ENCODE assay signal across 8 cellular contexts in the genomic region with DNA sequence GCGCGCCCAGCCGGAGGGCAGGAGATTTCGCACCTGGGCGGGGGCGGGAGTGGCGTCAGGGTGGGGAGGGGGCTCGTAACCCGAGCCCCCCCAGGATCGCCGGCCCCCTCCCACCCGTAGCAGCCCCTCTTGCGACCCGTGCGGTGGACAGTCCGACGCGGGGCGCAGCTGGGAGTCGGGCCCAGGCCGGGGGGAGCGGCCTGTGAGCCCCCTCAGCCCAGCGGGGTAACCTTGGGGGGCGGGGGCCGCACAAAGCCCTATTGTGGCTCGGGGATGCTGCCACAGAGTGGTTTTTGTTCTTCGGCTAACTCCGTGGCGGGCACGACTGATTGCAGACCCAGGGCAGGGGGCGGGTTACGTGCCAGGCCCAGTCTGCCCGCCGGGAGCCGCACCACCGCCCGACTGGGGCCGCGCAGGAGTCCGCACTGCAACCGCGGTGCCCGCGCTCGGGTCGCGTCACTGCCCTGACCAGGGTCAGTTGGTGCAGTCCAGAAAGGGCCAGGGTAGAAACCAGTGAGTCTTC. TPM values are rescaled to one million over a fixed set of nuclear protein-coding genes. Genes with fewer than 3 reads are reported as not detected.
DNase-seq lines count a peak whose midpoint lies in the region; ATAC-seq and TF ChIP-seq lines count a peak whose summit lies in the region.

No MANE protein-coding gene starts in this region.

- peaks cover 14% of the 10 kb centered on the region in 2 donors for H3K27me3 Mint-ChIP-seq in stimulated activated naive B cell treated with anti-CD40 and anti-IgM and Interleukin-4, amounts not matched to agents 10 μg/mL and 1 μg/mL and 100 μg/mL, for 72 hours

- H3K4me3 ChIP-seq in GM12864 (ENCODE audit: low read depth, low read length): peak overlapping the region; percentile 66
- peak overlapping the region; percentile 87 for H3K4me3 ChIP-seq in coronary artery
- peak overlapping the region; percentile 49 for H3K4me3 ChIP-seq in lung

- peak overlapping the region; percentile 26 for H3K27ac Mint-ChIP-seq in stimulated activated naive B cell treated with anti-CD40 and anti-IgM and Interleukin-4, amounts not matched to agents 10 μg/mL and 1 μg/mL and 100 μg/mL, for 72 hours

- WGBS in lung, 2 donors: 0 to 1% methylated on average over 39 to 47 of the region's 47 CpGs

- peaks cover 2 to 3% of the 10 kb centered on the region in 2 donors for H3K36me3 Mint-ChIP-seq in stimulated activated naive B cell treated with anti-CD40 and anti-IgM and Interleukin-4, amounts not matched to agents 10 μg/mL and 1 μg/mL and 100 μg/mL, for 72 hours

- DNase-seq in GM12864 (ENCODE audit: low read depth): no peak
- DNase-seq in coronary artery (ENCODE audit: low spot score): peak; percentile 77
- DNase-seq in lung (ENCODE audit: low spot score): no peak
- no peak for DNase-seq in stimulated activated naive B cell treated with anti-CD40 and anti-IgM and Interleukin-4, amounts not matched to agents 10 μg/mL and 1 μg/mL and 100 μg/mL, for 72 hours
- no peak for DNase-seq in NCI-H1048 (lab: John Stamatoyannopoulos, UW)
- DNase-seq in NAMALWA (ENCODE audit: low spot score): no peak

- ATAC-seq in SK-N-SH treated with all-trans-retinoic acid at 6 μM for 48 hours: peak; percentile 7; the same call in 2 of the 3 replicates
- ATAC-seq in lung (ENCODE audit: insufficient read depth, low FRiP score): no peak
- ATAC-seq in stimulated activated naive B cell treated with anti-CD40 and anti-IgM and Interleukin-4, amounts not matched to agents 10 μg/mL and 1 μg/mL and 100 μg/mL, for 72 hours (replicated peaks): no peak
- no peak for ATAC-seq in HG02840 (IDR thresholded peaks at IDR 0.05; ENCODE audit: low FRiP score, unreplicated experiment)

- peak overlapping the region; percentile 77 to 91 for H3K4me3 Mint-ChIP-seq in stimulated activated naive B cell treated with anti-CD40 and anti-IgM and Interleukin-4, amounts not matched to agents 10 μg/mL and 1 μg/mL and 100 μg/mL, for 72 hours

- peaks cover 14 to 36% of the 10 kb centered on the region in 2 donors for H3K4me1 Mint-ChIP-seq in stimulated activated naive B cell treated with anti-CD40 and anti-IgM and Interleukin-4, amounts not matched to agents 10 μg/mL and 1 μg/mL and 100 μg/mL, for 72 hours

- H3K9me3 ChIP-seq in lung (ENCODE audit: control insufficient read depth in 2 of 2, insufficient read depth in 1 of 2, low read length in 1 of 2): no peaks in the 10 kb centered on the region

- no peaks in the 10 kb centered on the region for H3K9me3 Mint-ChIP-seq in stimulated activated naive B cell treated with anti-CD40 and anti-IgM and Interleukin-4, amounts not matched to agents 10 μg/mL and 1 μg/mL and 100 μg/mL, for 72 hours

- TF ChIP-seq CTCF in GM12864 (IDR thresholded peaks at IDR 0.05; ENCODE audit: low read depth, low read length, missing control alignments): no peak
- no peak for TF ChIP-seq CTCF in coronary artery (IDR thresholded peaks at IDR 0.05)
- TF ChIP-seq CTCF in lung (IDR thresholded peaks at IDR 0.05; ENCODE audit: control extremely low read depth, extremely low read depth): no peak

- H3K36me3 ChIP-seq in lung (ENCODE audit: control insufficient read depth in 2 of 2, insufficient read depth in 2 of 2, low read length in 2 of 2): no peaks in the 10 kb centered on the region

- H3K27ac ChIP-seq in coronary artery (peak overlapping the region; percentile 83 to 95), lung (ENCODE audit: low read depth in 1 of 2, low read length in 1 of 2) (peak overlapping the region in 1 of 2 donors; percentile 86)

- H3K27me3 ChIP-seq in lung (ENCODE audit: control insufficient read depth, insufficient read depth): no peaks in the 10 kb centered on the region

- peaks cover 0 to 2% of the 10 kb centered on the region in 2 donors for H3K4me1 ChIP-seq in lung (ENCODE audit: control insufficient read depth in 2 of 2, insufficient read depth in 2 of 2, low read length in 2 of 2)

TF ChIP-seq in SK-N-SH treated with all-trans-retinoic acid at 6 μM for 48 hours, 23 proteins besides CTCF, POLR2A, EP300 and RAD21:
- TF ChIP-seq RARB (CRISPR knock-in tag; IDR thresholded peaks at IDR 0.05) (no peak), TCF4 (CRISPR knock-in tag; IDR thresholded peaks at IDR 0.05; ENCODE audit: borderline replicate concordance) (no peak), ZNF8 (CRISPR knock-in tag; IDR thresholded peaks at IDR 0.05) (no peak), ZNF70 (CRISPR knock-in tag; IDR thresholded peaks at IDR 0.05) (no peak), SNAI2 (CRISPR knock-in tag; IDR thresholded peaks at IDR 0.05) (no peak), POU6F1 (CRISPR knock-in tag; IDR thresholded peaks at IDR 0.05; ENCODE audit: borderline replicate concordance, low read depth) (no peak), GLIS3 (CRISPR knock-in tag; IDR thresholded peaks at IDR 0.05) (no peak), ZFP30 (CRISPR knock-in tag; IDR thresholded peaks at IDR 0.05) (no peak), PPARA (CRISPR knock-in tag; IDR thresholded peaks at IDR 0.05; ENCODE audit: borderline replicate concordance) (no peak)
- TF ChIP-seq, protein P1, sequence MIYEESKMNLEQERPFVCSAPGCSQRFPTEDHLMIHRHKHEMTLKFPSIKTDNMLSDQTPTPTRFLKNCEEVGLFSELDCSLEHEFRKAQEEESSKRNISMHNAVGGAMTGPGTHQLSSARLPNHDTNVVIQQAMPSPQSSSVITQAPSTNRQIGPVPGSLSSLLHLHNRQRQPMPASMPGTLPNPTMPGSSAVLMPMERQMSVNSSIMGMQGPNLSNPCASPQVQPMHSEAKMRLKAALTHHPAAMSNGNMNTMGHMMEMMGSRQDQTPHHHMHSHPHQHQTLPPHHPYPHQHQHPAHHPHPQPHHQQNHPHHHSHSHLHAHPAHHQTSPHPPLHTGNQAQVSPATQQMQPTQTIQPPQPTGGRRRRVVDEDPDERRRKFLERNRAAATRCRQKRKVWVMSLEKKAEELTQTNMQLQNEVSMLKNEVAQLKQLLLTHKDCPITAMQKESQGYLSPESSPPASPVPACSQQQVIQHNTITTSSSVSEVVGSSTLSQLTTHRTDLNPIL (CRISPR knock-in tag; IDR thresholded peaks at IDR 0.05; ENCODE audit: low read depth): no peak
- TF ChIP-seq, protein P2, sequence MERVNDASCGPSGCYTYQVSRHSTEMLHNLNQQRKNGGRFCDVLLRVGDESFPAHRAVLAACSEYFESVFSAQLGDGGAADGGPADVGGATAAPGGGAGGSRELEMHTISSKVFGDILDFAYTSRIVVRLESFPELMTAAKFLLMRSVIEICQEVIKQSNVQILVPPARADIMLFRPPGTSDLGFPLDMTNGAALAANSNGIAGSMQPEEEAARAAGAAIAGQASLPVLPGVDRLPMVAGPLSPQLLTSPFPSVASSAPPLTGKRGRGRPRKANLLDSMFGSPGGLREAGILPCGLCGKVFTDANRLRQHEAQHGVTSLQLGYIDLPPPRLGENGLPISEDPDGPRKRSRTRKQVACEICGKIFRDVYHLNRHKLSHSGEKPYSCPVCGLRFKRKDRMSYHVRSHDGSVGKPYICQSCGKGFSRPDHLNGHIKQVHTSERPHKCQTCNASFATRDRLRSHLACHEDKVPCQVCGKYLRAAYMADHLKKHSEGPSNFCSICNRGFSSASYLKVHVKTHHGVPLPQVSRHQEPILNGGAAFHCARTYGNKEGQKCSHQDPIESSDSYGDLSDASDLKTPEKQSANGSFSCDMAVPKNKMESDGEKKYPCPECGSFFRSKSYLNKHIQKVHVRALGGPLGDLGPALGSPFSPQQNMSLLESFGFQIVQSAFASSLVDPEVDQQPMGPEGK (CRISPR knock-in tag; IDR thresholded peaks at IDR 0.05; ENCODE audit: borderline replicate concordance): no peak
TF ChIP-seq in SK-N-SH treated with all-trans-retinoic acid at 6 μM for 48 hours: peak in this region for 0.

RNA-seq across cellular contexts. Expression of gene AAAS, which starts 4.2 kb away (rescaled TPM):
- total RNA-seq in lung: 10 to 100 TPM; 51.4 to 51.7 TPM
- 10 to 100 TPM; 29.7 to 37.0 TPM for polyA plus RNA-seq in lung

RNA-seq across cellular contexts. Expression of gene SP7, which starts 10.6 kb away (rescaled TPM):
- total RNA-seq in lung: not detected
- polyA plus RNA-seq in lung: not detected

RNA-seq across cellular contexts. Expression of gene MYG1, which starts 26.1 kb away (rescaled TPM):
- 10 to 100 TPM; 22.1 to 63.5 TPM for total RNA-seq in lung
- polyA plus RNA-seq in lung: 10 to 100 TPM; 56.1 to 88.9 TPM

RNA-seq across cellular contexts. Expression of gene PFDN5, which starts 30.3 kb away (rescaled TPM):
- total RNA-seq in lung: 100 to 1,000 TPM; 351 to 361 TPM
- 1,000 to 10,000 TPM in 1 of 2 donors, 100 to 1,000 TPM in 1; 649 to 1,722 TPM for polyA plus RNA-seq in lung

RNA-seq across cellular contexts. Expression of gene SP1, which starts 54.4 kb away (rescaled TPM):
- 10 to 100 TPM; 68.3 to 72.2 TPM for total RNA-seq in lung
- 10 to 100 TPM; 16.2 to 26.6 TPM for polyA plus RNA-seq in lung
